ENCODE assay signal across 15 cellular contexts in genomic region chr6:30926644-30927043, GRCh38. TPM values are rescaled to one million over a fixed set of nuclear protein-coding genes. Genes with fewer than 3 reads are reported as not detected.
DNase-seq lines count a peak whose midpoint lies in the region; ATAC-seq and TF ChIP-seq lines count a peak whose summit lies in the region.
"Had no signal": no experiment of that assay in that cellular context is flagged by ENCODE, and none has a peak within 500 bp of the region (broad histone marks: within the 10 kb centered on the region; RNA-seq: fewer than 3 reads in every experiment).

No MANE protein-coding gene starts in this region.

- H3K27me3 ChIP-seq in right atrium auricular region (no peaks in the 10 kb centered on the region), left lung (no peaks in the 10 kb centered on the region), vagina (no peaks in the 10 kb centered on the region)
- H3K27me3 ChIP-seq: testis had no signal

- intact Hi-C loops in Right ventricle myocardium inferior (cut with DNase I) = no loop called here
- intact Hi-C loops in left lung (cut with DNase I) = no loop called here
- intact Hi-C loops in vagina (cut with DNase I) = no loop called here

- no peak for TF ChIP-seq POLR2A in vagina (IDR thresholded peaks at IDR 0.05)

- H3K27ac ChIP-seq in right atrium auricular region = peak overlapping the region in 1 of 2 donors; percentile 48
- H3K27ac ChIP-seq in left lung = peak overlapping the region; percentile 53 to 64
- H3K27ac ChIP-seq in vagina = peak overlapping the region; percentile 23
- H3K27ac ChIP-seq: testis had no signal

- no peak overlapping the region for H3K4me3 ChIP-seq in right atrium auricular region
- H3K4me3 ChIP-seq in choroid plexus epithelial cell (ENCODE audit: low read depth, low read length) = no peak overlapping the region
- no peak overlapping the region for H3K4me3 ChIP-seq in left lung
- H3K4me3 ChIP-seq in vagina = no peak overlapping the region
- H3K4me3 ChIP-seq: testis had no signal

- H3K9me3 ChIP-seq in right atrium auricular region (peaks cover 0 to 10% of the 10 kb centered on the region in 2 donors), left lung (peaks cover 0 to 7% of the 10 kb centered on the region in 2 donors), vagina (no peaks in the 10 kb centered on the region)
- H3K9me3 ChIP-seq: testis had no signal

- H3K4me1 ChIP-seq in right atrium auricular region (peaks cover 0 to 11% of the 10 kb centered on the region in 2 donors), left lung (no peaks in the 10 kb centered on the region), vagina (no peaks in the 10 kb centered on the region)
- H3K4me1 ChIP-seq: testis had no signal

- TF ChIP-seq CTCF in right atrium auricular region (IDR thresholded peaks at IDR 0.05) (no peak), choroid plexus epithelial cell (conservative IDR thresholded peaks at IDR 0.05; ENCODE audit: low read depth, low read length) (no peak), left lung (IDR thresholded peaks at IDR 0.05) (no peak), vagina (IDR thresholded peaks at IDR 0.05) (no peak)

- peak; percentile 73 for ATAC-seq in Right ventricle myocardium inferior
- ATAC-seq in left lung = peak; percentile 87
- no peak for ATAC-seq in stimulated activated naive CD8-positive, alpha-beta T cell treated with anti-CD3 and anti-CD28 coated beads, Interleukin-15, Interleukin-2, amounts not matched to agents 100 U/mL and 50 U/mL, for 24 hours
- ATAC-seq: activated T-cell treated with anti-CD3 and anti-CD28 coated beads, Interleukin-2, amount 50 U/mL, for 4 hours; T-cell had no signal

- DNase-seq in Right ventricle myocardium inferior (ENCODE audit: missing footprints) = no peak
- no peak for DNase-seq in right atrium auricular region (ENCODE audit: low spot score)
- DNase-seq in choroid plexus epithelial cell (ENCODE audit: low read depth) = peak; percentile 63
- DNase-seq in left lung = peak; percentile 73 to 82
- DNase-seq in vagina (ENCODE audit: extremely low spot score in 2 of 2) = no peak
- no peak for DNase-seq in stimulated activated naive CD8-positive, alpha-beta T cell treated with anti-CD3 and anti-CD28 coated beads, Interleukin-15, Interleukin-2, amounts not matched to agents 100 U/mL and 50 U/mL, for 24 hours
- no peak for DNase-seq in NCI-H2227 treated with DMSO at 0.1 percent for 48 hours (lab: John Stamatoyannopoulos, UW)
- no peak for DNase-seq in stimulated activated CD4-positive, alpha-beta T cell treated with anti-CD3 and anti-CD28 coated beads, Interleukin-15, amount 100 ng/mL, for 24 hours
- DNase-seq: activated T-cell treated with anti-CD3 and anti-CD28 coated beads, Interleukin-2, amount 50 U/mL, for 4 hours; hippocampal formation; NCI-H2171; T-cell; testis had no signal

- H3K36me3 ChIP-seq in right atrium auricular region = peaks cover 33% of the 10 kb centered on the region
- H3K36me3 ChIP-seq in left lung = peaks cover 0 to 54% of the 10 kb centered on the region in 2 donors
- H3K36me3 ChIP-seq in vagina = peaks cover 0 to 40% of the 10 kb centered on the region in 2 donors

RNA-seq across cellular contexts. Expression of gene SFTA2, which starts 5.3 kb away (rescaled TPM):
- not detected for total RNA-seq in Right ventricle myocardium inferior
- total RNA-seq in right atrium auricular region = not detected
- 100 to 1,000 TPM; 213 to 384 TPM for total RNA-seq in left lung
- total RNA-seq in vagina = not detected
- total RNA-seq: A673, skeletal muscle tissue, testis had no signal

RNA-seq across cellular contexts. Expression of gene VARS2, which starts 12.6 kb away (rescaled TPM):
- 18.3 TPM for total RNA-seq in Right ventricle myocardium inferior
- total RNA-seq in right atrium auricular region = 10 to 100 TPM; 12.1 to 13.6 TPM
- 10 to 100 TPM; 34.0 to 40.3 TPM for total RNA-seq in left lung
- total RNA-seq in vagina = 18.9 TPM

RNA-seq across cellular contexts. Expression of gene MUCL3, which starts 14.1 kb away (rescaled TPM):
- total RNA-seq in Right ventricle myocardium inferior (not detected), right atrium auricular region (not detected), left lung (1 to 10 TPM; 2.5 to 4.0 TPM), vagina (0.49 TPM)
- total RNA-seq: A673, skeletal muscle tissue had no signal

RNA-seq across cellular contexts. Expression of gene GTF2H4, which starts 18.6 kb away (rescaled TPM):
- total RNA-seq in Right ventricle myocardium inferior = 22.2 TPM
- total RNA-seq in right atrium auricular region = 1 to 10 TPM; 3.6 to 4.0 TPM
- total RNA-seq in left lung = 10 to 100 TPM; 29.5 to 34.2 TPM
- total RNA-seq in vagina = 16.7 TPM

RNA-seq across cellular contexts. Expression of gene DDR1, which starts 42.3 kb away (rescaled TPM):
- total RNA-seq in Right ventricle myocardium inferior (32.5 TPM), right atrium auricular region (100 to 1,000 TPM in 1 of 2 donors, 10 to 100 TPM in 1; 61.7 to 106 TPM), left lung (100 to 1,000 TPM in 1 of 2 donors, 10 to 100 TPM in 1; 77.9 to 148 TPM), vagina (71.5 TPM)

Comparison
In these comparisons a context has a peak if more than half of its experiments do, and no peak if none do; other contexts are left out.
1. DNase-seq: peak in choroid plexus epithelial cell (single experiment) and left lung (2 of 2); none in Right ventricle myocardium inferior (single experiment), right atrium auricular region (single experiment), vagina (0 of 2), stimulated activated naive CD8-positive, alpha-beta T cell treated with anti-CD3 and anti-CD28 coated beads, Interleukin-15, Interleukin-2, amounts not matched to agents 100 U/mL and 50 U/mL, for 24 hours (single experiment), NCI-H2227 treated with DMSO at 0.1 percent for 48 hours (single experiment) and stimulated activated CD4-positive, alpha-beta T cell treated with anti-CD3 and anti-CD28 coated beads, Interleukin-15, amount 100 ng/mL, for 24 hours (single experiment).
2. RNA of gene SFTA2, which starts 5.3 kb away (total RNA-seq): 213 to 384 TPM in left lung; not detected in vagina (single experiment), not detected in Right ventricle myocardium inferior (single experiment) and not detected in right atrium auricular region; every median in the first group is over 10 times any median in the second.